Comparison of ENCODE assay signal across 18 cellular contexts in genomic region chr6:40735126-40735920, GRCh38.
"Had no signal": no experiment of that assay in that cellular context is flagged by ENCODE, and none has a peak within 500 bp of the region (broad histone marks: within the 10 kb centered on the region; RNA-seq: fewer than 3 reads in every experiment).

No MANE protein-coding gene starts in this region.

- H3K27ac ChIP-seq: body of pancreas, hepatocyte, transverse colon, vagina had no signal

- H3K27me3 ChIP-seq: body of pancreas, hepatocyte, vagina had no signal

- H3K36me3 Mint-ChIP-seq: activated CD4-positive, alpha-beta memory T cell treated with anti-CD3 and anti-CD28 coated beads for 36 hours had no signal

- H3K4me1 Mint-ChIP-seq: activated T-helper 17 cell treated with anti-CD3 and anti-CD28 coated beads, Interleukin-2, amount 50 U/mL, for 72 hours had no signal

- H3K36me3 ChIP-seq: transverse colon, vagina had no signal

- ATAC-seq: activated T-helper 17 cell treated with anti-CD3 and anti-CD28 coated beads, Interleukin-2, amount 50 U/mL, for 72 hours; body of pancreas; effector memory CD8-positive, alpha-beta T cell; left lobe of liver; right cardiac atrium had no signal

- DNase-seq: activated B cell treated with CpG ODN at 0.5 μM for 24 hours; activated CD4-positive, alpha-beta memory T cell treated with anti-CD3 and anti-CD28 coated beads for 36 hours; activated CD4-positive, alpha-beta T cell treated with anti-CD3 and anti-CD28 coated beads for 4 hours; activated naive CD4-positive, alpha-beta T cell treated with anti-CD3 and anti-CD28 coated beads for 36 hours; activated T-cell treated with anti-CD3 and anti-CD28 coated beads for 4 hours; body of pancreas; effector memory CD8-positive, alpha-beta T cell; midbrain; nephron progenitor cell; right cardiac atrium; transverse colon had no signal

- H3K4me3 ChIP-seq: body of pancreas, hepatocyte, lung, transverse colon, vagina had no signal

- H3K4me1 ChIP-seq: body of pancreas, transverse colon, vagina had no signal

- H3K79me2 ChIP-seq: hepatocyte had no signal

- H3K4me2 ChIP-seq: hepatocyte had no signal

- H3K27ac Mint-ChIP-seq: activated B cell treated with CpG ODN at 0.5 μM for 24 hours; activated CD4-positive, alpha-beta memory T cell treated with anti-CD3 and anti-CD28 coated beads for 36 hours; activated naive CD4-positive, alpha-beta T cell treated with anti-CD3 and anti-CD28 coated beads for 36 hours; activated T-helper 17 cell treated with anti-CD3 and anti-CD28 coated beads, Interleukin-2, amount 50 U/mL, for 72 hours; effector memory CD8-positive, alpha-beta T cell; nephron progenitor cell; progenitor cell of endocrine pancreas; stimulated activated naive CD8-positive, alpha-beta T cell treated with anti-CD3 and anti-CD28 coated beads, Interleukin-15, Interleukin-2, amounts not matched to agents 100 ng/mL and 50 ng/mL, for 24 hours had no signal

- H3K27me3 Mint-ChIP-seq: stimulated activated naive CD8-positive, alpha-beta T cell treated with anti-CD3 and anti-CD28 coated beads, Interleukin-15, Interleukin-2, amounts not matched to agents 100 ng/mL and 50 ng/mL, for 24 hours had no signal

- H3K4me3 Mint-ChIP-seq: activated B cell treated with CpG ODN at 0.5 μM for 24 hours; activated CD4-positive, alpha-beta memory T cell treated with anti-CD3 and anti-CD28 coated beads for 36 hours; activated naive CD4-positive, alpha-beta T cell treated with anti-CD3 and anti-CD28 coated beads for 36 hours; activated T-helper 17 cell treated with anti-CD3 and anti-CD28 coated beads, Interleukin-2, amount 50 U/mL, for 72 hours; effector memory CD8-positive, alpha-beta T cell; nephron progenitor cell; stimulated activated naive CD8-positive, alpha-beta T cell treated with anti-CD3 and anti-CD28 coated beads, Interleukin-15, Interleukin-2, amounts not matched to agents 100 ng/mL and 50 ng/mL, for 24 hours had no signal

- H3K9me3 ChIP-seq: body of pancreas, transverse colon, vagina had no signal

- H3K9me3 Mint-ChIP-seq: activated B cell treated with CpG ODN at 0.5 μM for 24 hours; activated CD4-positive, alpha-beta memory T cell treated with anti-CD3 and anti-CD28 coated beads for 36 hours; activated naive CD4-positive, alpha-beta T cell treated with anti-CD3 and anti-CD28 coated beads for 36 hours; activated T-helper 17 cell treated with anti-CD3 and anti-CD28 coated beads, Interleukin-2, amount 50 U/mL, for 72 hours; effector memory CD8-positive, alpha-beta T cell; nephron progenitor cell; stimulated activated naive CD8-positive, alpha-beta T cell treated with anti-CD3 and anti-CD28 coated beads, Interleukin-15, Interleukin-2, amounts not matched to agents 100 ng/mL and 50 ng/mL, for 24 hours had no signal

- H2AFZ ChIP-seq: hepatocyte had no signal
